Comparison of ENCODE assay signal across 12 cellular contexts in the genomic region with DNA sequence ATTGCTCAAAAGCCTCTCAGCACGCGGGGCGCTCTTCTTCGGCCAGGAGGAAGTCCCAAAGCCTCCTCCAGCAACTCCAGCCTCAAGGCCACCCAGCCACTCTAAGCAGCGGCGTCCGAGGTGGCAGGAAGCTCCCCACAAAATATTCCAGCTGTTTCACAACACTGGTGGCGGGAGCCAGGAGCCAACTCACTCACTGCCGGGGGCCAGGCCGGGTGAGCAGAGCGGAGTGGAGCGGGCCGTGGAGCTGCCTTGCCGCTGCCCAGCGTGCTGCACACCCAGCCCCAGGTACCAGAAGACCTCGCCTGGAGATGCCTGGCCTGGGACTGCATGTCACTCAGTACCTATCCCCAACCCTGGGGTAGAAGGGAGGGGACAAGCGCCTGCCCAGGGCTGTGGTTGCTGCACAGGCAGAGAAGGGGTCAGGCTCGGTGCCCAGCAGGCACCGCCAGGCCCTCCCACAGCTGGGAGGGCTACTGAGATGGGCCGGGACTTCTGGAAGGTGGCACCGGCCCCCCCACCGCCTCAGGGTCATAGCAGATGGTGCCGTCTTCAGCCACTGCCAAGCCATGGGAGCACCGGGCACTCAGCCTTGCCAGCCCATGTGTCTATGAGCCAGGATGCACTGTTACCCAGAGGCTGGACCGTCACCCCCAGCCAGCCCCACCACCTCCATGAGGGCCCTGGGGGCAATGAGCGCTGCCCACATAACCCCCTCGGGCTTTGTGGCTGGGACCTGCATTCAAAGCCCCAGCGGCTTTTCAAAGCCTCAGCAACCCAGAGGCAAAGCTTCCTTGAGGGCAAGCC. TPM values are rescaled to one million over a fixed set of nuclear protein-coding genes. Genes with fewer than 3 reads are reported as not detected.
DNase-seq lines count a peak whose midpoint lies in the region; ATAC-seq and TF ChIP-seq lines count a peak whose summit lies in the region.
"Had no signal": no experiment of that assay in that cellular context is flagged by ENCODE, and none has a peak within 500 bp of the region (broad histone marks: within the 10 kb centered on the region; RNA-seq: fewer than 3 reads in every experiment).

No MANE protein-coding gene starts in this region.

- no peaks in the 10 kb centered on the region for H3K36me3 ChIP-seq in mucosa of descending colon (ENCODE audit: low read depth)
- no peaks in the 10 kb centered on the region for H3K36me3 ChIP-seq in aorta (ENCODE audit: control insufficient read depth in 1 of 2, insufficient read depth in 2 of 2, low read length in 1 of 2)

- DNase-seq in RPMI7951 (ENCODE audit: low read depth) (peak; percentile 75), fibroblast of peridontal ligament (ENCODE audit: extremely low read depth) (peak; percentile 47), mucosa of descending colon (peak in 2 of 3 donors; percentile 41 to 59), aorta (peak in 1 of 2 donors; percentile 84), HK-2 (ENCODE audit: unreplicated experiment) (no peak), NCI-H1105 treated with DMSO at 0.1 percent for 48 hours (lab: John Stamatoyannopoulos, UW) (no peak)
- DNase-seq: activated T-cell treated with anti-CD3 and anti-CD28 coated beads for 4 hours, DMS53, immature natural killer cell, Karpas-422 had no signal

- no peak overlapping the region for H3K27ac Mint-ChIP-seq in activated T-helper 17 cell treated with anti-CD3 and anti-CD28 coated beads, Interleukin-2, amount 50 U/mL, for 72 hours
- H3K27ac Mint-ChIP-seq: immature natural killer cell; stimulated activated effector memory CD8-positive, alpha-beta T cell treated with anti-CD3 and anti-CD28 coated beads, Interleukin-12 subunit alpha, Interleukin-12 subunit beta, amount 100 ng/mL, for 72 hours had no signal

- TF ChIP-seq CTCF in mucosa of descending colon (IDR thresholded peaks at IDR 0.05): no peak

- no peaks in the 10 kb centered on the region for H3K36me3 Mint-ChIP-seq in activated T-helper 17 cell treated with anti-CD3 and anti-CD28 coated beads, Interleukin-2, amount 50 U/mL, for 72 hours (ENCODE audit: low read depth)
- H3K36me3 Mint-ChIP-seq: immature natural killer cell; stimulated activated effector memory CD8-positive, alpha-beta T cell treated with anti-CD3 and anti-CD28 coated beads, Interleukin-12 subunit alpha, Interleukin-12 subunit beta, amount 100 ng/mL, for 72 hours had no signal

- H3K4me3 ChIP-seq in mucosa of descending colon: no peak overlapping the region
- H3K4me3 ChIP-seq in aorta (ENCODE audit: low read length in 2 of 2): no peak overlapping the region

- intact Hi-C loops in mucosa of descending colon (cut with DNase I, micrococcal nuclease) (loop anchor here in 1 of 2 donors (5.0 kb wide), 1 partner anchor 67 kb away; no protein-coding TSS in a partner anchor), aorta (cut with DNase I) (no loop called here)

- peaks cover 6% of the 10 kb centered on the region for H3K4me1 ChIP-seq in mucosa of descending colon (ENCODE audit: low read depth)
- no peaks in the 10 kb centered on the region for H3K4me1 ChIP-seq in aorta (ENCODE audit: control insufficient read depth in 1 of 2, insufficient read depth in 2 of 2, low read length in 2 of 2)

- no peaks in the 10 kb centered on the region for H3K9me3 Mint-ChIP-seq in activated T-helper 17 cell treated with anti-CD3 and anti-CD28 coated beads, Interleukin-2, amount 50 U/mL, for 72 hours
- H3K9me3 Mint-ChIP-seq: immature natural killer cell; stimulated activated effector memory CD8-positive, alpha-beta T cell treated with anti-CD3 and anti-CD28 coated beads, Interleukin-12 subunit alpha, Interleukin-12 subunit beta, amount 100 ng/mL, for 72 hours had no signal

- WGBS in aorta, 2 donors: 85 to 88% methylated on average over 28 of the region's 28 CpGs

- no peaks in the 10 kb centered on the region for H3K4me1 Mint-ChIP-seq in activated T-helper 17 cell treated with anti-CD3 and anti-CD28 coated beads, Interleukin-2, amount 50 U/mL, for 72 hours

- no peak overlapping the region for H3K27ac ChIP-seq in aorta (ENCODE audit: low read depth in 1 of 2, low read length in 2 of 2)

- H3K27me3 ChIP-seq in aorta (ENCODE audit: control insufficient read depth in 1 of 2, insufficient read depth in 2 of 2, low read length in 1 of 2): no peaks in the 10 kb centered on the region

- H3K4me3 Mint-ChIP-seq in activated T-helper 17 cell treated with anti-CD3 and anti-CD28 coated beads, Interleukin-2, amount 50 U/mL, for 72 hours: no peak overlapping the region
- H3K4me3 Mint-ChIP-seq: immature natural killer cell; stimulated activated effector memory CD8-positive, alpha-beta T cell treated with anti-CD3 and anti-CD28 coated beads, Interleukin-12 subunit alpha, Interleukin-12 subunit beta, amount 100 ng/mL, for 72 hours had no signal

- no peaks in the 10 kb centered on the region for H3K27me3 Mint-ChIP-seq in activated T-helper 17 cell treated with anti-CD3 and anti-CD28 coated beads, Interleukin-2, amount 50 U/mL, for 72 hours

- ATAC-seq in mucosa of descending colon: peak; percentile 3
- peak; percentile 39 for ATAC-seq in aorta (ENCODE audit: low FRiP score)
- no peak for ATAC-seq in activated T-helper 17 cell treated with anti-CD3 and anti-CD28 coated beads, Interleukin-2, amount 50 U/mL, for 72 hours (replicated peaks)
- ATAC-seq: stimulated activated effector memory CD8-positive, alpha-beta T cell treated with anti-CD3 and anti-CD28 coated beads, Interleukin-12 subunit alpha, Interleukin-12 subunit beta, amount 100 ng/mL, for 72 hours had no signal

- H3K9me3 ChIP-seq in mucosa of descending colon: no peaks in the 10 kb centered on the region
- H3K9me3 ChIP-seq in aorta (ENCODE audit: control insufficient read depth, low read length): no peaks in the 10 kb centered on the region

RNA-seq across cellular contexts. Expression of a gene that starts 59.2 kb away (rescaled TPM):
- 7.8 and 8.8 TPM in 2 replicates for total RNA-seq in RPMI7951 (2014; rRNA removed; shearing (Covaris generic))
- 10 to 100 TPM; 32.5 to 75.3 (median 33.7) TPM for total RNA-seq in mucosa of descending colon
- 10 to 100 TPM; 54.8 to 55.5 TPM for total RNA-seq in aorta
- 10 to 100 TPM; 14.9 to 34.3 TPM for polyA plus RNA-seq in aorta
- total RNA-seq in activated T-helper 17 cell treated with anti-CD3 and anti-CD28 coated beads, Interleukin-2, amount 50 U/mL, for 72 hours: 10 to 100 TPM; 31.3 to 51.8 TPM

Comparison
In these comparisons a context has a peak if more than half of its experiments do, and no peak if none do; other contexts are left out.
1. DNase-seq: peak in RPMI7951 (single experiment), fibroblast of peridontal ligament (single experiment) and mucosa of descending colon (2 of 3); none in HK-2 (single experiment) and NCI-H1105 treated with DMSO at 0.1 percent for 48 hours (single experiment).